ENCODE assay signal across 22 cellular contexts in the genomic region with DNA sequence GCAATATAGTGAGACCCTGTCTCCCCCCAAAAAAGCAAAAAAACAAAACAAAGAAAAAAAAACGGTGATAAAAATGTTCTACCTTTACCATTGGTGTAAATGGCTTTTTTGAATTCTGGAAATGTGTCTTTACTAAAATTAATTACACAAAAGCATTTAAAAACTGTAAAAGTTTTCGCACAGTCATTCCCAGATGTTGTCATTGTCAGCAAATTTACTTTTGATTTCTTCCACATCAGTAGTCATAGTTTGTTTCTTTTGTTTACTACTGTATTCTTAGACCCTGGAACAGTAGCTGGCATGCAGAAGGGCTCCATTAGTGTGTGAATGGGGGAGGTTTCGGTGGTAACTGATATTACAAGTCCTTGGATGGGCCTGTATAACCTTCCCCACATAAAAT.
"Had no signal": no experiment of that assay in that cellular context is flagged by ENCODE, and none has a peak within 500 bp of the region (broad histone marks: within the 10 kb centered on the region; RNA-seq: fewer than 3 reads in every experiment).

No MANE protein-coding gene starts in this region.

- ATAC-seq: left ventricle myocardium superior, natural killer cell had no signal

- FAIRE-seq: colon, frontal cortex, keratinocyte, urothelium cell line had no signal

- H3K27me3 ChIP-seq: dorsolateral prefrontal cortex, neural progenitor cell, right atrium auricular region, spleen, tibial nerve, upper lobe of left lung had no signal

- H3K4me1 ChIP-seq: parathyroid adenoma, right atrium auricular region, spleen, tibial nerve, upper lobe of left lung had no signal

- H3K9ac ChIP-seq: neural progenitor cell, parathyroid adenoma had no signal

- DNase-seq: dorsolateral prefrontal cortex; effector CD4-positive, alpha-beta T cell; left ventricle myocardium superior; natural killer cell; spleen; stimulated activated CD4-positive, alpha-beta T cell treated with anti-CD3 and anti-CD28 coated beads, Interleukin-2, amount 100 ng/mL, for 48 hours; stimulated activated naive B cell treated with anti-CD40 and anti-IgM and Interleukin-4, amounts not matched to agents 10 μg/mL and 1 μg/mL and 100 μg/mL, for 72 hours; upper lobe of left lung had no signal

- H3K9me3 Mint-ChIP-seq: memory B cell; stimulated activated naive B cell treated with anti-CD40 and anti-IgM and Interleukin-4, amounts not matched to agents 10 μg/mL and 1 μg/mL and 100 μg/mL, for 72 hours; stimulated activated naive CD8-positive, alpha-beta T cell treated with anti-CD3 and anti-CD28 coated beads, Interleukin-15, Interleukin-2, amounts not matched to agents 100 ng/mL and 50 ng/mL, for 24 hours had no signal

- H3K27me3 Mint-ChIP-seq: memory B cell; progenitor cell of endocrine pancreas; stimulated activated naive B cell treated with anti-CD40 and anti-IgM and Interleukin-4, amounts not matched to agents 10 μg/mL and 1 μg/mL and 100 μg/mL, for 72 hours; stimulated activated naive CD8-positive, alpha-beta T cell treated with anti-CD3 and anti-CD28 coated beads, Interleukin-15, Interleukin-2, amounts not matched to agents 100 ng/mL and 50 ng/mL, for 24 hours had no signal

- H2AFZ ChIP-seq: neural progenitor cell, parathyroid adenoma had no signal

- H3K4me1 Mint-ChIP-seq: memory B cell; natural killer cell; neural progenitor cell; stimulated activated naive B cell treated with anti-CD40 and anti-IgM and Interleukin-4, amounts not matched to agents 10 μg/mL and 1 μg/mL and 100 μg/mL, for 72 hours had no signal

- H3K36me3 ChIP-seq: neural progenitor cell, right atrium auricular region, spleen, thoracic aorta, upper lobe of left lung had no signal

- H3K27ac ChIP-seq: dorsolateral prefrontal cortex, parathyroid adenoma, right atrium auricular region, skin epidermis, spleen, thoracic aorta, tibial nerve, upper lobe of left lung had no signal

- H3K4me3 Mint-ChIP-seq: memory B cell; natural killer cell; neural progenitor cell; stimulated activated naive B cell treated with anti-CD40 and anti-IgM and Interleukin-4, amounts not matched to agents 10 μg/mL and 1 μg/mL and 100 μg/mL, for 72 hours; stimulated activated naive CD8-positive, alpha-beta T cell treated with anti-CD3 and anti-CD28 coated beads, Interleukin-15, Interleukin-2, amounts not matched to agents 100 ng/mL and 50 ng/mL, for 24 hours had no signal

- H3K27ac Mint-ChIP-seq: memory B cell; natural killer cell; neural progenitor cell; progenitor cell of endocrine pancreas; stimulated activated naive B cell treated with anti-CD40 and anti-IgM and Interleukin-4, amounts not matched to agents 10 μg/mL and 1 μg/mL and 100 μg/mL, for 72 hours; stimulated activated naive CD8-positive, alpha-beta T cell treated with anti-CD3 and anti-CD28 coated beads, Interleukin-15, Interleukin-2, amounts not matched to agents 100 ng/mL and 50 ng/mL, for 24 hours had no signal

- H3K4me3 ChIP-seq: dorsolateral prefrontal cortex, lung, neural progenitor cell, right atrium auricular region, skin epidermis, spleen, thoracic aorta, tibial nerve, upper lobe of left lung had no signal
